In the genomic region with DNA sequence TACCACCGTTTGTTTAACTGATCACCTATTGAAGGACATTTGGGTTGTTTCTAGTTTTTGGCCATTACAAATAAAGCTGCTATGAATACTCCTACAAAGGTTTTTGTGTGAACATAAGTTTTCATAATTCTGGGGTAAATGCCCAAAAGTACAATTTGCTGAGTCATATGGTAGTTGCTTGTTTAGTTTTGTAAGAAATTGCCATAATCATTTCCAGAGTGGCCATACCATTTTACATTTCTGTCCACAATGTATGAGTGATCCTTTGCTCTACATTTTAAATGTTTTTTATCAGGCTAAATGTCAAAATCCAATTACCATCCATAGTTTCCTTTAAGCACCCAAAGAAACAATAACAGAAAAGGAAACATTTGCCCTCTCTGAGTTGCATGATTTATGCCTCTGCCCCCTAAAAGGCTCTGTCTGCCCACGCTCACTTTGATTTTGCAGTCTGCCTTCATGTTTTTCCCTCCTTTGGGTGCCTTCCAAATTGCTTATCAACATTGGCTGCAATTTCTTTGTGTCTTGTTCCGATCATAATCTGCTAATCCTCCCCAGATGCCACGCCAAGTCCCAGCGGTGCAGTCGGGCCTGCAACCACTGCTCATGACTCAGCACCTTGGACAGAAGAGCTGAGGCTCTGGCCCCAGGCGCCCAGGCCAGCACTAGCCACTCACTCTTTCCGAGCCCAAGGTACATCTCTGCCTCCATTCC, we compare ENCODE assay signal across 12 cellular contexts.
DNase-seq lines count a peak whose midpoint lies in the region; FAIRE-seq and TF ChIP-seq lines count a peak whose summit lies in the region.
"Had no signal": no experiment of that assay in that cellular context is flagged by ENCODE, and none has a peak within 500 bp of the region (broad histone marks: within the 10 kb centered on the region; RNA-seq: fewer than 3 reads in every experiment).

No MANE protein-coding gene starts in this region.

- H3K36me3 ChIP-seq in neural progenitor cell: no peaks in the 10 kb centered on the region

- H3K9ac ChIP-seq in neural progenitor cell: no peak overlapping the region

- H3K27ac Mint-ChIP-seq in neural progenitor cell: no peak overlapping the region
- H3K27ac Mint-ChIP-seq: activated CD8-positive, alpha-beta memory T cell treated with anti-CD3 and anti-CD28 coated beads, Interleukin-2, amount 10 ng/mL, durations not matched to agents 7 days and 5 days; natural killer cell treated with Interleukin-12 subunit alpha and Interleukin-12 subunit beta and Interleukin-15 and Interleukin-18, amount 100 ng/mL, for 72 hours had no signal

- TF ChIP-seq CTCF in neural progenitor cell (IDR thresholded peaks at IDR 0.05): no peak

- H3K27ac ChIP-seq in neural progenitor cell: no peak overlapping the region

- FAIRE-seq in endometrium (lab: Jason Lieb, UNC): peak; percentile 45
- FAIRE-seq: endothelial cell of umbilical vein had no signal

- no peak overlapping the region for H2AFZ ChIP-seq in neural progenitor cell (replicated peaks)

- no peaks in the 10 kb centered on the region for H3K9me3 Mint-ChIP-seq in neural progenitor cell
- H3K9me3 Mint-ChIP-seq: natural killer cell treated with Interleukin-12 subunit alpha and Interleukin-12 subunit beta and Interleukin-15 and Interleukin-18, amount 100 ng/mL, for 72 hours had no signal

- H3K27me3 ChIP-seq in neural progenitor cell: no peaks in the 10 kb centered on the region

- no peak overlapping the region for H3K4me3 ChIP-seq in neural progenitor cell

- peaks cover 3% of the 10 kb centered on the region for H3K27me3 Mint-ChIP-seq in neural progenitor cell (ENCODE audit: insufficient read depth, low read depth)
- H3K27me3 Mint-ChIP-seq: activated CD8-positive, alpha-beta memory T cell treated with anti-CD3 and anti-CD28 coated beads, Interleukin-2, amount 10 ng/mL, durations not matched to agents 7 days and 5 days had no signal

- no peaks in the 10 kb centered on the region for H3K36me3 Mint-ChIP-seq in neural progenitor cell
- H3K36me3 Mint-ChIP-seq: activated CD8-positive, alpha-beta memory T cell treated with anti-CD3 and anti-CD28 coated beads, Interleukin-2, amount 10 ng/mL, durations not matched to agents 7 days and 5 days; natural killer cell treated with Interleukin-12 subunit alpha and Interleukin-12 subunit beta and Interleukin-15 and Interleukin-18, amount 100 ng/mL, for 72 hours had no signal

- H3K4me2 ChIP-seq in neural progenitor cell: no peak overlapping the region

- peaks cover 9% of the 10 kb centered on the region for H3K4me1 Mint-ChIP-seq in neural progenitor cell
- H3K4me1 Mint-ChIP-seq: activated CD8-positive, alpha-beta memory T cell treated with anti-CD3 and anti-CD28 coated beads, Interleukin-2, amount 10 ng/mL, durations not matched to agents 7 days and 5 days had no signal

- no peaks in the 10 kb centered on the region for H3K4me1 ChIP-seq in neural progenitor cell

- no peak overlapping the region for H3K4me3 Mint-ChIP-seq in neural progenitor cell
- H3K4me3 Mint-ChIP-seq: activated CD8-positive, alpha-beta memory T cell treated with anti-CD3 and anti-CD28 coated beads, Interleukin-2, amount 10 ng/mL, durations not matched to agents 7 days and 5 days; natural killer cell treated with Interleukin-12 subunit alpha and Interleukin-12 subunit beta and Interleukin-15 and Interleukin-18, amount 100 ng/mL, for 72 hours had no signal

- no peaks in the 10 kb centered on the region for H3F3A ChIP-seq in neural progenitor cell (ENCODE audit: low read depth)

- H3K9me3 ChIP-seq in neural progenitor cell (ENCODE audit: low read depth): no peaks in the 10 kb centered on the region

- no peaks in the 10 kb centered on the region for H4K20me1 ChIP-seq in neural progenitor cell (ENCODE audit: low read depth)

- DNase-seq in AG20443 (ENCODE audit: low spot score): peak; percentile 88
- DNase-seq in NCI-H460 (ENCODE audit: extremely low read depth, low read depth): peak; percentile 24
- peak; percentile 30 for DNase-seq in neural progenitor cell (ENCODE audit: low spot score)
- DNase-seq in DMS114 treated with DMSO at 0.1 percent for 48 hours (lab: John Stamatoyannopoulos, UW; ENCODE audit: unreplicated experiment): no peak
- no peak for DNase-seq in DMS79 (lab: John Stamatoyannopoulos, UW)
- DNase-seq in stimulated activated CD4-positive, alpha-beta T cell treated with anti-CD3 and anti-CD28 coated beads, Interleukin-12 subunit alpha, Interleukin-12 subunit beta, amount 100 ng/mL, for 4 hours: no peak
- no peak for DNase-seq in inferior parietal cortex (ENCODE audit: extremely low spot score)
- DNase-seq: activated CD8-positive, alpha-beta memory T cell treated with anti-CD3 and anti-CD28 coated beads, Interleukin-2, amount 10 ng/mL, durations not matched to agents 7 days and 5 days; DMS79 treated with DMSO at 0.1 percent for 48 hours had no signal

- no peaks in the 10 kb centered on the region for H3K79me2 ChIP-seq in neural progenitor cell (ENCODE audit: low read depth)

Comparison
In these comparisons a context has a peak if more than half of its experiments do, and no peak if none do; other contexts are left out.
1. DNase-seq: peak in AG20443 (single experiment), NCI-H460 (single experiment) and neural progenitor cell (single experiment); none in DMS114 treated with DMSO at 0.1 percent for 48 hours (single experiment), DMS79 (single experiment), stimulated activated CD4-positive, alpha-beta T cell treated with anti-CD3 and anti-CD28 coated beads, Interleukin-12 subunit alpha, Interleukin-12 subunit beta, amount 100 ng/mL, for 4 hours (single experiment) and inferior parietal cortex (single experiment).